In the genomic region with DNA sequence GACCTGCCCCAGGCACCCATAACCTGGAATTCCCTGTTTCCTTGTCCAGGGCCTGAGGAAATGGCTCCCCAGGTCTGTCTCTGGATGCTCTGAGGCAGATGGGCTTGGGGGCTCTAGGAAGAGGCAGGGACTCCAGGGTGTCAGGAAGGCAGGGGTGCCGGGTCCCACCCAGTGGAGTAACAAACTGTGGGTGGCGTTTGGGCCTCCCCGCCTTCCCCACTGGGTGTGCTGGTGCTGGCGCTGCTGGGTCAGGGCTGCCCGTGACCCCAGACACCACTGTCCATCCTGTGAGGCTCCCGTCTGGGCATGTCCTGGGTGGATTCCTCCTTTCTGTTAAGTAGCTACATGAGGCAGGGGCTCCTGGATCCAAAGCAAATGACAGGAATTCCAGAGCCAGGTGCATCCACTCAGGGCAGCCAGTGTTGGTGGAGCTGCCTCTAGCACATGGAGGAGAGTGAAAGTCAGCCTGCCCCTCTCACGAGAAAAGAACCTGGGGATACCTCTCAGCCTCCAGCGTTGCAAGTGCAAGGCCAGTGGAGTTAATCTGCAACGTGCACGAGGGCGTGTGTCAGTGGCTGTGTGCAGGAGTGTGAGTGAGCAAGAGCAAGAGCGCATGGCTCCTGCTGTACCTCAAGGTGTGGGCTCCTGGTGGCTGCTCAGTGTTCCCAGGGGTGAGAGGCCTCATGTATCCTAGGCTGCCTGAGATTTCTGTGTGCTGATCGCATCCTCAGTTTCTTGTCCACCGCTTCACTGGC, we compare ENCODE assay signal across 25 cellular contexts.
DNase-seq lines count a peak whose midpoint lies in the region; ATAC-seq and TF ChIP-seq lines count a peak whose summit lies in the region.
"Had no signal": no experiment of that assay in that cellular context is flagged by ENCODE, and none has a peak within 500 bp of the region (broad histone marks: within the 10 kb centered on the region; RNA-seq: fewer than 3 reads in every experiment).

No MANE protein-coding gene starts in this region.

- peaks cover 0 to 7% (median 0%) of the 10 kb centered on the region in 5 donors for H3K36me3 Mint-ChIP-seq in naive thymus-derived CD4-positive, alpha-beta T cell
- H3K36me3 Mint-ChIP-seq: activated naive CD4-positive, alpha-beta T cell treated with anti-CD3 and anti-CD28 coated beads, Interleukin-2, amount 50 U/mL, for 24 hours; T-cell had no signal

- H3K4me1 Mint-ChIP-seq in naive thymus-derived CD4-positive, alpha-beta T cell, result peaks cover 0 to 3% (median 0%) of the 10 kb centered on the region in 7 donors
- H3K4me1 Mint-ChIP-seq: activated naive CD4-positive, alpha-beta T cell treated with anti-CD3 and anti-CD28 coated beads, Interleukin-2, amount 50 U/mL, for 24 hours; neural crest cell had no signal

- no peaks in the 10 kb centered on the region for H3K36me3 ChIP-seq in sigmoid colon
- no peaks in the 10 kb centered on the region for H3K36me3 ChIP-seq in naive thymus-derived CD4-positive, alpha-beta T cell (ENCODE audit: control insufficient read depth in 2 of 3, insufficient read depth in 3 of 3, low read length in 3 of 3)
- H3K36me3 ChIP-seq: gastrocnemius medialis, SJSA1, tibial nerve had no signal

- H3K27me3 Mint-ChIP-seq in naive thymus-derived CD4-positive, alpha-beta T cell, result peaks cover 41 to 68% (median 48%) of the 10 kb centered on the region in 5 donors

- TF ChIP-seq CTCF in GM12865 (IDR thresholded peaks at IDR 0.05; ENCODE audit: insufficient read depth, low read depth, low read length, missing control alignments), result no peak
- TF ChIP-seq CTCF in sigmoid colon (IDR thresholded peaks at IDR 0.05), result no peak

- no peak overlapping the region for H3K4me3 ChIP-seq in GM12865 (ENCODE audit: low read depth, low read length)
- H3K4me3 ChIP-seq in sigmoid colon, result no peak overlapping the region
- no peak overlapping the region for H3K4me3 ChIP-seq in naive thymus-derived CD4-positive, alpha-beta T cell (ENCODE audit: low read length)
- H3K4me3 ChIP-seq: gastrocnemius medialis, SJSA1, tibial nerve had no signal

- peaks cover 0 to 12% (median 5%) of the 10 kb centered on the region in 11 donors for H3K9me3 Mint-ChIP-seq in naive thymus-derived CD4-positive, alpha-beta T cell
- H3K9me3 Mint-ChIP-seq: activated naive CD4-positive, alpha-beta T cell treated with anti-CD3 and anti-CD28 coated beads, Interleukin-2, amount 50 U/mL, for 24 hours; activated T-helper 1 cell treated with anti-CD3 and anti-CD28 coated beads, Interleukin-12 subunit alpha, Interleukin-12 subunit beta, Interleukin-2, Interleukin-4 antibody, amounts not matched to agents 30 ng/mL and 10 ng/mL and 1 ng/mL, durations not matched to agents 14 hours and 24 hours and 36 hours had no signal

- H3K27ac Mint-ChIP-seq in naive thymus-derived CD4-positive, alpha-beta T cell, result no peak overlapping the region
- H3K27ac Mint-ChIP-seq: activated naive CD4-positive, alpha-beta T cell treated with anti-CD3 and anti-CD28 coated beads, Interleukin-2, amount 50 U/mL, for 24 hours; activated T-helper 1 cell treated with anti-CD3 and anti-CD28 coated beads, Interleukin-12 subunit alpha, Interleukin-12 subunit beta, Interleukin-2, Interleukin-4 antibody, amounts not matched to agents 30 ng/mL and 10 ng/mL and 1 ng/mL, durations not matched to agents 14 hours and 24 hours and 36 hours; T-cell had no signal

- TF ChIP-seq POLR2A in GM19099 (IDR thresholded peaks at IDR 0.05; ENCODE audit: extremely low read depth, insufficient read length, low read depth), result peak; percentile 40
- TF ChIP-seq POLR2A in erythroblast (IDR thresholded peaks at IDR 0.05; ENCODE audit: low read length), result peak; percentile 40
- no peak for TF ChIP-seq POLR2A in sigmoid colon (IDR thresholded peaks at IDR 0.05)
- TF ChIP-seq POLR2A in GM18505 (IDR thresholded peaks at IDR 0.05; ENCODE audit: borderline replicate concordance, extremely low read depth, insufficient read depth, insufficient read length), result no peak

- CTCF ChIA-PET in naive thymus-derived CD4-positive, alpha-beta T cell (lab: Charles Lee), result no interaction called here

- no peaks in the 10 kb centered on the region for H3K9me3 ChIP-seq in sigmoid colon
- H3K9me3 ChIP-seq in naive thymus-derived CD4-positive, alpha-beta T cell (ENCODE audit: control insufficient read depth in 2 of 3, low read length in 3 of 3), result no peaks in the 10 kb centered on the region
- H3K9me3 ChIP-seq: Caco-2, gastrocnemius medialis, SJSA1 had no signal

- H3K27ac ChIP-seq in sigmoid colon, result no peak overlapping the region
- H3K27ac ChIP-seq in naive thymus-derived CD4-positive, alpha-beta T cell (ENCODE audit: low read depth, low read length), result no peak overlapping the region
- H3K27ac ChIP-seq: C4-2B, gastrocnemius medialis, parathyroid adenoma, SJSA1, tibial nerve had no signal

- H3K27me3 ChIP-seq in sigmoid colon, result no peaks in the 10 kb centered on the region
- H3K27me3 ChIP-seq in naive thymus-derived CD4-positive, alpha-beta T cell (ENCODE audit: control insufficient read depth in 2 of 2, insufficient read depth in 2 of 2, low read length in 2 of 2), result no peaks in the 10 kb centered on the region
- H3K27me3 ChIP-seq: SJSA1, tibial nerve had no signal

- intact Hi-C loops in sigmoid colon (cut with DNase I), result no loop called here
- intact Hi-C loops in naive thymus-derived CD4-positive, alpha-beta T cell (cut with micrococcal nuclease), result no loop called here

- 79% methylated on average over 14 of the region's 14 CpGs for WGBS in sigmoid colon, 2 donors

- POLR2A ChIA-PET in naive thymus-derived CD4-positive, alpha-beta T cell (lab: Charles Lee), result no interaction called here

- ATAC-seq in GM18505 (IDR thresholded peaks at IDR 0.05; ENCODE audit: unreplicated experiment), result no peak
- no peak for ATAC-seq in naive thymus-derived CD4-positive, alpha-beta T cell
- ATAC-seq: gastrocnemius medialis, T-cell had no signal

- peak; percentile 51 for DNase-seq in GM12865 (ENCODE audit: low read depth)
- DNase-seq in erythroblast (lab: John Stamatoyannopoulos, UW), result no peak
- peak; percentile 62 for DNase-seq in sigmoid colon
- DNase-seq in SK-N-DZ (ENCODE audit: low spot score), result no peak
- no peak for DNase-seq in naive thymus-derived CD4-positive, alpha-beta T cell
- DNase-seq: activated CD4-positive, alpha-beta T cell treated with anti-CD3 and anti-CD28 coated beads, Interleukin-2, amount 50 U/mL, for 1 hour; activated CD4-positive, CD25-positive, alpha-beta regulatory T cell; DMS53; gastrocnemius medialis; NCI-H1048; NCI-H1694; NCI-H774; stimulated activated CD4-positive, alpha-beta T cell treated with anti-CD3 and anti-CD28 coated beads, Interleukin-12 subunit alpha, Interleukin-12 subunit beta, amount 100 ng/mL, for 4 hours; stimulated activated CD4-positive, alpha-beta T cell treated with anti-CD3 and anti-CD28 coated beads, Interleukin-2, amount 100 ng/mL, for 48 hours had no signal

- TF ChIP-seq EP300 in sigmoid colon (IDR thresholded peaks at IDR 0.05), result no peak

- no peaks in the 10 kb centered on the region for H3K4me1 ChIP-seq in sigmoid colon
- no peaks in the 10 kb centered on the region for H3K4me1 ChIP-seq in naive thymus-derived CD4-positive, alpha-beta T cell (ENCODE audit: control insufficient read depth in 2 of 2, insufficient read depth in 2 of 2, low read length in 2 of 2)
- H3K4me1 ChIP-seq: Caco-2, gastrocnemius medialis, parathyroid adenoma, SJSA1, tibial nerve had no signal

- no peak overlapping the region for H3K4me3 Mint-ChIP-seq in naive thymus-derived CD4-positive, alpha-beta T cell
- H3K4me3 Mint-ChIP-seq: activated naive CD4-positive, alpha-beta T cell treated with anti-CD3 and anti-CD28 coated beads, Interleukin-2, amount 50 U/mL, for 24 hours; activated T-helper 1 cell treated with anti-CD3 and anti-CD28 coated beads, Interleukin-12 subunit alpha, Interleukin-12 subunit beta, Interleukin-2, Interleukin-4 antibody, amounts not matched to agents 30 ng/mL and 10 ng/mL and 1 ng/mL, durations not matched to agents 14 hours and 24 hours and 36 hours; neural crest cell; T-cell had no signal

Comparison
In these comparisons a context has a peak if more than half of its experiments do, and no peak if none do; other contexts are left out.
1. DNase-seq: peak in GM12865 (single experiment) and sigmoid colon (single experiment); none in erythroblast (0 of 2), SK-N-DZ (single experiment) and naive thymus-derived CD4-positive, alpha-beta T cell (0 of 9).
2. POLR2A ChIP-seq: peak in GM19099 (single experiment) and erythroblast (single experiment); none in sigmoid colon (0 of 2) and GM18505 (single experiment).